In genomic region chr11:112418438-112418837, GRCh38 we compare ENCODE assay signal across 23 cellular contexts.
A peak's percentile ranks its signal among the peaks of the same experiment; 100 is the strongest.
DNase-seq lines count a peak whose midpoint lies in the region; ATAC-seq and TF ChIP-seq lines count a peak whose summit lies in the region.
"Had no signal": no experiment of that assay in that cellular context is flagged by ENCODE, and none has a peak within 500 bp of the region (broad histone marks: within the 10 kb centered on the region; RNA-seq: fewer than 3 reads in every experiment).

No MANE protein-coding gene starts in this region.

- no peak overlapping the region for H3K27ac Mint-ChIP-seq in activated T-helper 17 cell treated with anti-CD3 and anti-CD28 coated beads, Interleukin-2, amount 50 U/mL, for 72 hours
- no peak overlapping the region for H3K27ac Mint-ChIP-seq in stimulated activated effector memory CD8-positive, alpha-beta T cell treated with anti-CD3 and anti-CD28 coated beads, Interleukin-12 subunit alpha, Interleukin-12 subunit beta, amount 100 ng/mL, for 72 hours
- H3K27ac Mint-ChIP-seq: CD14-positive monocyte; CD4-positive, CD25-positive, alpha-beta regulatory T cell; CD8-positive, alpha-beta memory T cell had no signal

- H3K27me3 ChIP-seq in suprapubic skin, result no peaks in the 10 kb centered on the region
- H3K27me3 ChIP-seq: BLaER1 had no signal

- no peaks in the 10 kb centered on the region for H3K36me3 ChIP-seq in suprapubic skin
- H3K36me3 ChIP-seq: BE2C, BLaER1 had no signal

- no peak for TF ChIP-seq EP300 in suprapubic skin (IDR thresholded peaks at IDR 0.05)

- peaks cover 9% of the 10 kb centered on the region for H3K9me3 Mint-ChIP-seq in activated T-helper 17 cell treated with anti-CD3 and anti-CD28 coated beads, Interleukin-2, amount 50 U/mL, for 72 hours
- peaks cover 2% of the 10 kb centered on the region for H3K9me3 Mint-ChIP-seq in stimulated activated effector memory CD8-positive, alpha-beta T cell treated with anti-CD3 and anti-CD28 coated beads, Interleukin-12 subunit alpha, Interleukin-12 subunit beta, amount 100 ng/mL, for 72 hours

- H3K4me3 Mint-ChIP-seq in activated T-helper 17 cell treated with anti-CD3 and anti-CD28 coated beads, Interleukin-2, amount 50 U/mL, for 72 hours, result no peak overlapping the region
- H3K4me3 Mint-ChIP-seq in stimulated activated effector memory CD8-positive, alpha-beta T cell treated with anti-CD3 and anti-CD28 coated beads, Interleukin-12 subunit alpha, Interleukin-12 subunit beta, amount 100 ng/mL, for 72 hours, result no peak overlapping the region
- H3K4me3 Mint-ChIP-seq: CD14-positive monocyte; CD4-positive, alpha-beta memory T cell; CD4-positive, CD25-positive, alpha-beta regulatory T cell; CD8-positive, alpha-beta memory T cell had no signal

- TF ChIP-seq POLR2A in suprapubic skin (IDR thresholded peaks at IDR 0.05), result no peak

- no peak for TF ChIP-seq CTCF in suprapubic skin (IDR thresholded peaks at IDR 0.05)

- H3K4me1 ChIP-seq in suprapubic skin, result no peaks in the 10 kb centered on the region
- H3K4me1 ChIP-seq: BE2C, BLaER1 had no signal

- no peak overlapping the region for H3K27ac ChIP-seq in suprapubic skin
- H3K27ac ChIP-seq: BLaER1 had no signal

- DNase-seq in iPS-NIHi7 (ENCODE audit: extremely low spot score) (peak; percentile 0), NCI-H748 treated with DMSO at 0.1 percent for 48 hours (lab: John Stamatoyannopoulos, UW) (no peak), suprapubic skin (ENCODE audit: low spot score in 2 of 2) (no peak)
- DNase-seq in stimulated activated effector memory CD8-positive, alpha-beta T cell treated with anti-CD3 and anti-CD28 coated beads, Interleukin-12 subunit alpha, Interleukin-12 subunit beta, amount 100 ng/mL, for 72 hours (ENCODE audit: low spot score in 2 of 2), result no peak
- DNase-seq: 8988T; ACHN; BE2C; C1 segment of cervical spinal cord; CD4-positive, alpha-beta memory T cell; CD4-positive, CD25-positive, alpha-beta regulatory T cell; CD8-positive, alpha-beta memory T cell; COR-L47; DMS 273 treated with DMSO at 0.1 percent for 48 hours; DMS153; DMS53; DMS79; DND-41; EL; GDM1 had no signal

- peak; percentile 23 for ATAC-seq in activated T-helper 17 cell treated with anti-CD3 and anti-CD28 coated beads, Interleukin-2, amount 50 U/mL, for 72 hours (replicated peaks)
- ATAC-seq in stimulated activated effector memory CD8-positive, alpha-beta T cell treated with anti-CD3 and anti-CD28 coated beads, Interleukin-12 subunit alpha, Interleukin-12 subunit beta, amount 100 ng/mL, for 72 hours, result peak; percentile 8
- ATAC-seq: GM12878 had no signal

- H3K4me3 ChIP-seq in suprapubic skin, result no peak overlapping the region
- H3K4me3 ChIP-seq: BLaER1, GM12878 had no signal

- peaks cover 8% of the 10 kb centered on the region for H3K27me3 Mint-ChIP-seq in activated T-helper 17 cell treated with anti-CD3 and anti-CD28 coated beads, Interleukin-2, amount 50 U/mL, for 72 hours

- H3K9me3 ChIP-seq in suprapubic skin, result no peaks in the 10 kb centered on the region
- H3K9me3 ChIP-seq: BE2C had no signal

- WGBS in suprapubic skin, result 90% methylated on average over 1 of the region's 1 CpG

- no peaks in the 10 kb centered on the region for H3K36me3 Mint-ChIP-seq in activated T-helper 17 cell treated with anti-CD3 and anti-CD28 coated beads, Interleukin-2, amount 50 U/mL, for 72 hours (ENCODE audit: low read depth)
- no peaks in the 10 kb centered on the region for H3K36me3 Mint-ChIP-seq in stimulated activated effector memory CD8-positive, alpha-beta T cell treated with anti-CD3 and anti-CD28 coated beads, Interleukin-12 subunit alpha, Interleukin-12 subunit beta, amount 100 ng/mL, for 72 hours
- H3K36me3 Mint-ChIP-seq: CD14-positive monocyte; CD4-positive, CD25-positive, alpha-beta regulatory T cell; CD8-positive, alpha-beta memory T cell had no signal

- peaks cover 6% of the 10 kb centered on the region for H3K4me1 Mint-ChIP-seq in activated T-helper 17 cell treated with anti-CD3 and anti-CD28 coated beads, Interleukin-2, amount 50 U/mL, for 72 hours
- no peaks in the 10 kb centered on the region for H3K4me1 Mint-ChIP-seq in stimulated activated effector memory CD8-positive, alpha-beta T cell treated with anti-CD3 and anti-CD28 coated beads, Interleukin-12 subunit alpha, Interleukin-12 subunit beta, amount 100 ng/mL, for 72 hours
- H3K4me1 Mint-ChIP-seq: CD14-positive monocyte had no signal
